In genomic region chr1:156460525-156460924, GRCh38 we compare ENCODE assay signal across 1 cellular context.
TF ChIP-seq lines count a peak whose summit lies in the region.

No MANE protein-coding gene starts in this region.

TF ChIP-seq in IMR-90, 13 proteins besides CTCF, POLR2A, EP300 and RAD21 (continued from another document):
- TF ChIP-seq RFX5 (IDR thresholded peaks at IDR 0.05; ENCODE audit: low read depth, low read length) (no peak), MAZ (IDR thresholded peaks at IDR 0.05; ENCODE audit: borderline replicate concordance, low read depth, low read length) (no peak), CEBPB (IDR thresholded peaks at IDR 0.05; ENCODE audit: low read depth, low read length) (no peak), MXI1 (IDR thresholded peaks at IDR 0.05; ENCODE audit: borderline replicate concordance, low read depth, low read length) (no peak), MAFK (IDR thresholded peaks at IDR 0.05; ENCODE audit: low read depth, low read length) (no peak), RCOR1 (IDR thresholded peaks at IDR 0.05; ENCODE audit: insufficient replicate concordance, low read length) (no peak)
- TF ChIP-seq, protein P1, sequence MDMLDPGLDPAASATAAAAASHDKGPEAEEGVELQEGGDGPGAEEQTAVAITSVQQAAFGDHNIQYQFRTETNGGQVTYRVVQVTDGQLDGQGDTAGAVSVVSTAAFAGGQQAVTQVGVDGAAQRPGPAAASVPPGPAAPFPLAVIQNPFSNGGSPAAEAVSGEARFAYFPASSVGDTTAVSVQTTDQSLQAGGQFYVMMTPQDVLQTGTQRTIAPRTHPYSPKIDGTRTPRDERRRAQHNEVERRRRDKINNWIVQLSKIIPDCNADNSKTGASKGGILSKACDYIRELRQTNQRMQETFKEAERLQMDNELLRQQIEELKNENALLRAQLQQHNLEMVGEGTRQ (IDR thresholded peaks at IDR 0.05; ENCODE audit: low read depth, low read length), result no peak
TF ChIP-seq in IMR-90: peak in this region for 0.
